ENCODE assay signal across 8 cellular contexts in the genomic region with DNA sequence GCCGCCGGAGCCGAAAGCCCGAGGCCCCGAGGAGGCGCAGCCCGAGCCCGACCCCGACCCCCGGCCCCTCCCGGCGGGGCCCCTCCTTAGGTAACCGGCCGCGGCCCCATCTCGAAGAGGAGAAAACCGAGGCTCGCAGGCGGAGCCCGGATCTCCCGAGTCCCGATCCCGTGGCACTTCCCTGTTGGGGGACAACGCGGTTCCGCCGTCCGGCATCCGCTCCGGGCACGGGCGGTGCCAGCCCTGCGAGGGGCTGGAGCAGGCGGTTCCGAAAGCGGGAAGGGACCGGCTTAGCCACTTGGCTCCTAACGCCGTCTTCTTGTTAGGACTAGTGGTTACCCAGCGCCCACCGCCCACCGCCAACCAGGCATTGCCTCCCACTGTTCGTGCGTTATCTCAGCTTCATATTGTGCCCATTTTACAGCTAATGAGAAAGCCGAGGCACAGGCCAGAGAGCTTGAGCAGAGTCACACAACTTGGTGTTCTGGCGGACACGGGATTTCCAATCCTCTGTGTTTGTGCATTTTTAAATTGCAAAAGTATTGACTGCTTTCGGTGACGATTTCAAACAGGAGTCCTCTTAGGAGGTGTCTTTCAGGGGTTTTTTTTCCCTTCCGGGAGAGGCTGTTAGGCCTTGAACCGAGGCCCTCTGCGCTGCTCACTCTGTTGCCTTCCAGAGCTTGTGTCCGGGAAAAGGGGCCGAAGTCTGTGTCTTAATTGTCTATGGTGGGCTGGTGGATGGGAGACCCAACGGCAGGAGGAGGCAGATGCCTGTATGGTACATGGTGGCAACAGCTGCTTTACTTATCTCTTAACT.
DNase-seq lines count a peak whose midpoint lies in the region; ATAC-seq and TF ChIP-seq lines count a peak whose summit lies in the region.

No MANE protein-coding gene starts in this region.

- TF ChIP-seq CTCF in 22Rv1 (IDR thresholded peaks at IDR 0.05): no peak
- no peak for TF ChIP-seq CTCF in GM12865 (IDR thresholded peaks at IDR 0.05; ENCODE audit: insufficient read depth, low read depth, low read length, missing control alignments)

- peak; percentile 3 for ATAC-seq in HG02870 (IDR thresholded peaks at IDR 0.05; ENCODE audit: unreplicated experiment)
- no peak for ATAC-seq in GM18873 (IDR thresholded peaks at IDR 0.05; ENCODE audit: low FRiP score, unreplicated experiment)

- H3K4me1 ChIP-seq in duodenal mucosa (ENCODE audit: control insufficient read depth in 1 of 2, insufficient read depth in 2 of 2, low read length in 2 of 2) (peaks cover 4 to 15% of the 10 kb centered on the region in 2 donors), muscle layer of colon (ENCODE audit: insufficient read depth, low read length) (peaks cover 11% of the 10 kb centered on the region)

- H3K9me3 ChIP-seq in duodenal mucosa (ENCODE audit: control insufficient read depth in 1 of 2, low read length in 2 of 2) (no peaks in the 10 kb centered on the region), muscle layer of colon (ENCODE audit: low read length) (peaks cover 4% of the 10 kb centered on the region)

- H3K36me3 ChIP-seq in duodenal mucosa (ENCODE audit: control insufficient read depth in 1 of 2, insufficient read depth in 2 of 2, low read length in 2 of 2): no peaks in the 10 kb centered on the region
- H3K36me3 ChIP-seq in muscle layer of colon (ENCODE audit: insufficient read depth, low read length): peaks cover 1% of the 10 kb centered on the region

- H3K27me3 ChIP-seq in duodenal mucosa (ENCODE audit: control insufficient read depth in 1 of 2, insufficient read depth in 2 of 2, low read length in 2 of 2): no peaks in the 10 kb centered on the region
- peaks cover 0 to 4% of the 10 kb centered on the region in 2 donors for H3K27me3 ChIP-seq in muscle layer of colon (ENCODE audit: control insufficient read depth in 1 of 2, insufficient read depth in 2 of 2, low read length in 2 of 2)

- H3K27ac ChIP-seq in 22Rv1: peak overlapping the region; percentile 65
- H3K27ac ChIP-seq in duodenal mucosa (ENCODE audit: low read depth, low read length): no peak overlapping the region
- H3K27ac ChIP-seq in muscle layer of colon (ENCODE audit: low read depth, low read length): no peak overlapping the region

- H3K9ac ChIP-seq in duodenal mucosa (ENCODE audit: low read depth in 1 of 2, low read length in 2 of 2) (peak overlapping the region; percentile 35 to 40), muscle layer of colon (ENCODE audit: low read length) (no peak overlapping the region)

- H3K4me3 ChIP-seq in GM12865 (ENCODE audit: low read depth, low read length): peak overlapping the region; percentile 82
- H3K4me3 ChIP-seq in duodenal mucosa (ENCODE audit: low read depth in 1 of 2, low read length in 2 of 2): peak overlapping the region; percentile 65 to 79
- peak overlapping the region; percentile 71 to 75 for H3K4me3 ChIP-seq in muscle layer of colon (ENCODE audit: low read depth in 1 of 2, low read length in 2 of 2)

- DNase-seq in GM12865 (ENCODE audit: low read depth) (peak; percentile 43), RKO (ENCODE audit: low spot score) (peak; percentile 41), superior temporal gyrus (ENCODE audit: extremely low spot score) (no peak)
